Comparison of ENCODE assay signal across 25 cellular contexts in genomic region chr11:95302211-95302610, GRCh38.
"Had no signal": no experiment of that assay in that cellular context is flagged by ENCODE, and none has a peak within 500 bp of the region (broad histone marks: within the 10 kb centered on the region; RNA-seq: fewer than 3 reads in every experiment).

No MANE protein-coding gene starts in this region.

- H3K27me3 ChIP-seq: MG63 had no signal

- H3K36me3 ChIP-seq: MG63 had no signal

- H3K4me3 ChIP-seq: MG63 had no signal

- H3K9me3 ChIP-seq: MG63 had no signal

- DNase-seq: Karpas-422, Kasumi-1, MG63, MM.1S, MV-4-11, NCI-H1048, NCI-H1417, NCI-H1417 treated with DMSO at 0.1 percent for 48 hours, NCI-H1436, NCI-H1436 treated with DMSO at 0.1 percent for 48 hours, NCI-H146, NCI-H1694, NCI-H1694 treated with DMSO at 0.1 percent for 48 hours, NCI-H187, NCI-H187 treated with DMSO at 0.1 percent for 48 hours, NCI-H1930, NCI-H2029, NCI-H2029 treated with DMSO at 0.1 percent for 48 hours, NCI-H2081 treated with DMSO at 0.1 percent for 48 hours, NCI-H2107, NCI-H2171, NCI-H2227 treated with DMSO at 0.1 percent for 48 hours, NCI-H345, NCI-H510A, NCI-H524 had no signal
